Comparison of ENCODE assay signal across 8 cellular contexts in genomic region chr1:159780583-159781582, GRCh38. TPM values are rescaled to one million over a fixed set of nuclear protein-coding genes. Genes with fewer than 3 reads are reported as not detected.
DNase-seq lines count a peak whose midpoint lies in the region; ATAC-seq, FAIRE-seq and TF ChIP-seq lines count a peak whose summit lies in the region.

DUSP23 (plus strand) TSS chr1:159780962; CDS start chr1:159781101, 139 bp downstream.

- H3K4me1 ChIP-seq in iPS-20b (ENCODE audit: insufficient read depth, low read length) (0 out of 2 replicates have a peak, but pooled peaks cover 4% of the 10 kb centered on the region), small intestine (ENCODE audit: control insufficient read depth in 2 of 2, insufficient read depth in 1 of 2, low read depth in 1 of 2, low read length in 1 of 2) (no peaks in the 10 kb centered on the region)

- 1% methylated on average over 81 to 88 of the region's 88 CpGs for WGBS in small intestine, 3 donors

- H3K27ac ChIP-seq in iPS-20b (ENCODE audit: low read length): no peak within 1 kb of the TSS
- H3K27ac ChIP-seq in small intestine (ENCODE audit: low read depth in 1 of 2, low read length in 1 of 2): peak within 1 kb of the TSS; percentile 62 to 77

- H3K9me3 ChIP-seq in iPS-20b (ENCODE audit: insufficient read depth, low read depth, low read length) (no peaks in the 10 kb centered on the region), small intestine (ENCODE audit: control insufficient read depth, low read depth) (no peaks in the 10 kb centered on the region)

- FAIRE-seq in bronchial epithelial cell (lab: Jason Lieb, UNC) (peak; percentile 83), small intestine (lab: Jason Lieb, UNC) (peak; percentile 74)

- ATAC-seq in GM18858 (IDR thresholded peaks at IDR 0.05; ENCODE audit: unreplicated experiment) (peak; percentile 93), HG03095 (IDR thresholded peaks at IDR 0.05; ENCODE audit: unreplicated experiment) (peak; percentile 98)

- no peaks in the 10 kb centered on the region for H3K27me3 ChIP-seq in bronchial epithelial cell (ENCODE audit: control insufficient read depth, insufficient read depth, low read length)
- peaks cover 4% of the 10 kb centered on the region; the same call in 1 of the 2 replicates for H3K27me3 ChIP-seq in iPS-20b (ENCODE audit: insufficient read depth, low read length)
- H3K27me3 ChIP-seq in small intestine (ENCODE audit: control insufficient read depth in 2 of 2, insufficient read depth in 2 of 2, low read length in 2 of 2): no peaks in the 10 kb centered on the region

- TF ChIP-seq CTCF in WI38 (IDR thresholded peaks at IDR 0.05; ENCODE audit: low read depth, low read length) (peak; percentile 81), bronchial epithelial cell (IDR thresholded peaks at IDR 0.05; ENCODE audit: insufficient read depth, low read length, severe bottlenecking) (peak; percentile 98)

- peak within 1 kb of the TSS; percentile 48 for H3K4me3 ChIP-seq in WI38 (ENCODE audit: low read depth, low read length)
- H3K4me3 ChIP-seq in bronchial epithelial cell (ENCODE audit: low read depth, low read length): peak within 1 kb of the TSS; percentile 84
- peak within 1 kb of the TSS; percentile 69; the same call in 1 of the 2 replicates for H3K4me3 ChIP-seq in iPS-20b (ENCODE audit: low read length)
- H3K4me3 ChIP-seq in small intestine (ENCODE audit: low read depth in 1 of 2, low read length in 2 of 2): peak within 1 kb of the TSS; percentile 77 to 87

- no peak within 1 kb of the TSS; the same call in 1 of the 2 replicates for H3K9ac ChIP-seq in iPS-20b (ENCODE audit: low read depth, low read length)

- peak; percentile 100 for DNase-seq in A172 (ENCODE audit: low spot score)
- DNase-seq in NCI-H2171 treated with DMSO at 0.1 percent for 48 hours (lab: John Stamatoyannopoulos, UW): peak; percentile 98
- peak; percentile 97 for DNase-seq in bronchial epithelial cell (ENCODE audit: low read depth)
- peak; percentile 99 for DNase-seq in small intestine

- H3K36me3 ChIP-seq in bronchial epithelial cell (ENCODE audit: control insufficient read depth, insufficient read depth, low read length) (peaks cover 2% of the 10 kb centered on the region), iPS-20b (ENCODE audit: insufficient read depth, low read depth, low read length) (no peaks in the 10 kb centered on the region), small intestine (ENCODE audit: control insufficient read depth in 2 of 2, insufficient read depth in 2 of 2, low read length in 2 of 2) (no peaks in the 10 kb centered on the region)

RNA-seq across cellular contexts. Expression of gene DUSP23, which starts in this region (rescaled TPM):
- total RNA-seq in A172 (2014; rRNA removed; shearing (Covaris generic)): 123 and 142 TPM in 2 replicates
- total RNA-seq in bronchial epithelial cell: 53.5 and 72.7 TPM in 2 replicates
- polyA plus RNA-seq in small intestine: 100 to 1,000 TPM in 1 of 3 donors, 10 to 100 TPM in 2; 83.5 to 128 (median 87.2) TPM
